25 cellular contexts compared by ENCODE assay signal in the genomic region with DNA sequence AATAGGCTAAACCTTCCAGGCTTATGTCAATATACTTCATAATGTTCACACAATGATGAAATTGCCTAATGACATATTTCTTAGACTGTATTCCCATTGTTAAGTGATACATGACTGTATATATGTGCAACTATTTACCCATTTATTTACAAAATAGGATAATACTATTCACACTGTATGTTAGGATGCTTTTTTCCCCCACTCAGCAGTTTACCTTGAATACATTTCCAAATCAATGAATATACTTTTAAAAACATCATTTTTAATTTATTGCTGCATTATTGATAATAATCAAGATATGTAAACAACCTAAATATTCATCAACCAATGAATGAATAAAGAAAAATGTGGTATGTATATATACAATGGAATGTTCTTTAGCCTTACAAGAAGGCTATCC. TPM values are rescaled to one million over a fixed set of nuclear protein-coding genes. Genes with fewer than 3 reads are reported as not detected.
"Had no signal": no experiment of that assay in that cellular context is flagged by ENCODE, and none has a peak within 500 bp of the region (broad histone marks: within the 10 kb centered on the region; RNA-seq: fewer than 3 reads in every experiment).

No MANE protein-coding gene starts in this region.

- H3K27ac ChIP-seq: epithelial cell of prostate, esophagus squamous epithelium, gastrocnemius medialis, heart right ventricle, left lung, lower lobe of right lung had no signal

- H3K36me3 ChIP-seq: esophagus squamous epithelium, gastrocnemius medialis, heart right ventricle, left lung, lower lobe of right lung had no signal

- H3K4me1 ChIP-seq: esophagus squamous epithelium, gastrocnemius medialis, left lung, lower lobe of right lung had no signal

- FAIRE-seq: endometrium, keratinocyte had no signal

- H3K4me3 ChIP-seq: esophagus squamous epithelium, gastrocnemius medialis, heart right ventricle, left lung, lower lobe of right lung, mucosa of descending colon had no signal

- H3K27me3 ChIP-seq: esophagus squamous epithelium, gastrocnemius medialis, heart right ventricle, left lung had no signal

- ATAC-seq: effector memory CD8-positive, alpha-beta T cell; esophagus mucosa; gastrocnemius medialis; heart right ventricle; left cardiac atrium; left lung; left ventricle myocardium superior; lower lobe of right lung; mucosa of descending colon had no signal

- H3K9me3 ChIP-seq: esophagus squamous epithelium, gastrocnemius medialis, heart right ventricle, left lung, lower lobe of right lung, mucosa of descending colon had no signal

- DNase-seq: cortex of kidney; effector CD8-positive, alpha-beta T cell; effector memory CD8-positive, alpha-beta T cell; endodermal cell; erythroblast; esophagus squamous epithelium; foreskin fibroblast; gastrocnemius medialis; glutamatergic neuron; head of caudate nucleus; heart right ventricle; hippocampal formation; left cardiac atrium; left lung; left ventricle myocardium superior; lower lobe of right lung; mesenchymal stem cell; mucosa of descending colon; naive B cell had no signal

RNA-seq across cellular contexts. Expression of gene PCSK1, which starts 55.5 kb away (rescaled TPM):
- total RNA-seq: endodermal cell, kidney epithelial cell, mesothelial cell of epicardium had no signal
